ENCODE assay signal across 16 cellular contexts in the genomic region with DNA sequence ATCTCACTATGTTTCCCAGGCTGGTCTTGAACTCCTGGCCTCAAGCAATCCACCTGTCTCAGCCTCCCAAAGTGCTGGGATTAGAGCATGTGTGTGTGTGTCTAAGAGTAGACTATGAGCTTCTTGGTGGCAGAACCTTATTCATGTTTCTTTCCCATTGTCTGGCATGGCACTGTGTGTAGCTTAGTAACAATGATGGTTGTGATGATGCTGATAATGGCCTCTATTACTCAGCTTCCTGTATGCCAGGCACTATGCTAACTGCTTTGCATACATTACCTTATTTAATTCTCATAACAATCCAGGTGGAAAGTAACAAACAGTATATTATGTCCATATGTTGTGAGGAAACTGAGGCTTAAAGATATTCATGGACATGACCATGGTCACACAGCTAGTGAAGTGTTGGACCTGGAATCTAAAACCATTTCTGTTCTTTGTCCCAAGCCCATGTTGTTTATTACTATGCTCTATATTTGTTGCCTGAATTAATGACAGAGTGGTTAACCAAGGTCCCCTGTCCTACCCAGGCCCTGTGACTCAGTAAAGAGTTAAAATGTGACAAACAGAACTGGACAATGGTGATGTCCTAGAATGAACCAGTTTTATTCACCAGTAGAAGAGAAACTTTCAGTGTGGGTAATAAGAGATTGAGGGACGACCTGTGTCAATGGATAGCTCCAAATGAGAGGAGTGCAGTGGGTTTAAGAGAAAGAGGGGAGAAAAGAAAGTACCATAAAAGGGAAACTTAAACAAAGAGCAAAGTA.
DNase-seq lines count a peak whose midpoint lies in the region; ATAC-seq and TF ChIP-seq lines count a peak whose summit lies in the region.
"Had no signal": no experiment of that assay in that cellular context is flagged by ENCODE, and none has a peak within 500 bp of the region (broad histone marks: within the 10 kb centered on the region; RNA-seq: fewer than 3 reads in every experiment).

No MANE protein-coding gene starts in this region.

- intact Hi-C loops in transverse colon (cut with DNase I; ENCODE audit: low total_unique reads), result no loop called here

- H3K27me3 ChIP-seq in adipocyte (replicated peaks; ENCODE audit: control insufficient read depth, insufficient read depth, low read length) (no peaks in the 10 kb centered on the region), transverse colon (no peaks in the 10 kb centered on the region)
- H3K27me3 ChIP-seq: ascending aorta, ovary had no signal

- H3K36me3 Mint-ChIP-seq in activated naive CD4-positive, alpha-beta T cell treated with anti-CD3 and anti-CD28 coated beads, Interleukin-2, amount 50 U/mL, for 72 hours, result no peaks in the 10 kb centered on the region

- no peak for TF ChIP-seq CTCF in transverse colon (IDR thresholded peaks at IDR 0.05)

- H3K9me3 Mint-ChIP-seq in activated naive CD4-positive, alpha-beta T cell treated with anti-CD3 and anti-CD28 coated beads, Interleukin-2, amount 50 U/mL, for 72 hours, result peaks cover 3 to 7% of the 10 kb centered on the region in 2 donors

- H3K9me3 ChIP-seq in adipocyte (ENCODE audit: control insufficient read depth, low read length) (no peaks in the 10 kb centered on the region), transverse colon (no peaks in the 10 kb centered on the region)
- H3K9me3 ChIP-seq: ascending aorta, left ventricle myocardium inferior, ovary had no signal

- no peak for DNase-seq in activated naive CD4-positive, alpha-beta T cell treated with anti-CD3 and anti-CD28 coated beads, Interleukin-2, amount 50 U/mL, for 72 hours (ENCODE audit: low spot score in 2 of 2)
- DNase-seq in activated naive CD4-positive, alpha-beta T cell treated with anti-CD3 and anti-CD28 coated beads, Interleukin-2, amount 50 U/mL, for 16 hours, result no peak
- DNase-seq in adipocyte (ENCODE audit: low read depth) (peak; percentile 14), kidney tubule cell (ENCODE audit: low spot score) (peak; percentile 78), transverse colon (no peak), CD1c-positive myeloid dendritic cell (ENCODE audit: extremely low spot score) (no peak)
- no peak for DNase-seq in activated CD8-positive, alpha-beta memory T cell treated with anti-CD3 and anti-CD28 coated beads for 24 hours
- DNase-seq in activated CD4-positive, alpha-beta T cell treated with anti-CD3 and anti-CD28 coated beads, Interleukin-2, amount 50 U/mL, for 48 hours, result no peak
- DNase-seq: GOT3, left ventricle myocardium inferior, NCI-H1092, NCI-H524, ovary, SIG-M5 had no signal

- H3K9ac ChIP-seq in adipocyte (ENCODE audit: low read length), result no peak overlapping the region

- TF ChIP-seq EP300 in transverse colon (IDR thresholded peaks at IDR 0.05; ENCODE audit: low read depth), result no peak

- WGBS in transverse colon (ENCODE audit: low coverage in 1 of 2), 2 donors, result 18 to 41% methylated on average over 1 of the region's 1 CpG

- peak overlapping the region; percentile 78 to 82 (median 80) for H3K27ac ChIP-seq in transverse colon
- H3K27ac ChIP-seq: ascending aorta, left ventricle myocardium inferior, ovary, VCaP had no signal

- peak overlapping the region in 1 of 2 donors; percentile 26 for H3K27ac Mint-ChIP-seq in activated naive CD4-positive, alpha-beta T cell treated with anti-CD3 and anti-CD28 coated beads, Interleukin-2, amount 50 U/mL, for 72 hours

- H3K4me1 ChIP-seq in adipocyte (ENCODE audit: control insufficient read depth, insufficient read depth, low read length), result no peaks in the 10 kb centered on the region
- peaks cover 5 to 57% (median 32%) of the 10 kb centered on the region in 4 donors for H3K4me1 ChIP-seq in transverse colon
- H3K4me1 ChIP-seq: ascending aorta had no signal

- H3K4me3 ChIP-seq in adipocyte (ENCODE audit: low read length) (no peak overlapping the region), transverse colon (no peak overlapping the region)
- H3K4me3 ChIP-seq: ascending aorta, left ventricle myocardium inferior, ovary had no signal

- no peak for TF ChIP-seq POLR2A in transverse colon (IDR thresholded peaks at IDR 0.05)

- in situ Hi-C loops in transverse colon (cut with MboI; ENCODE audit: low pct_ligation_motif_present in 1 of 4, low pct_unique_long_range_greater_than_20kb in 1 of 4, low sequenced_read_pairs in 3 of 4), result no loop called here

- H3K36me3 ChIP-seq in adipocyte (ENCODE audit: control insufficient read depth, insufficient read depth, low read length, severe bottlenecking), result no peaks in the 10 kb centered on the region
- H3K36me3 ChIP-seq in transverse colon, result no peaks in the 10 kb centered on the region
- H3K36me3 ChIP-seq: ascending aorta, left ventricle myocardium inferior, ovary had no signal

- peak; percentile 57 to 81 for ATAC-seq in activated naive CD4-positive, alpha-beta T cell treated with anti-CD3 and anti-CD28 coated beads, Interleukin-2, amount 50 U/mL, for 72 hours

Comparison
In these comparisons a context has a peak if more than half of its experiments do, and no peak if none do; other contexts are left out.
1. DNase-seq: peak in adipocyte (single experiment) and kidney tubule cell (single experiment); none in activated naive CD4-positive, alpha-beta T cell treated with anti-CD3 and anti-CD28 coated beads, Interleukin-2, amount 50 U/mL, for 72 hours (0 of 2), activated naive CD4-positive, alpha-beta T cell treated with anti-CD3 and anti-CD28 coated beads, Interleukin-2, amount 50 U/mL, for 16 hours (single experiment), transverse colon (single experiment), activated CD8-positive, alpha-beta memory T cell treated with anti-CD3 and anti-CD28 coated beads for 24 hours (single experiment), activated CD4-positive, alpha-beta T cell treated with anti-CD3 and anti-CD28 coated beads, Interleukin-2, amount 50 U/mL, for 48 hours (0 of 2) and CD1c-positive myeloid dendritic cell (single experiment).